ENCODE assay signal across 19 cellular contexts in genomic region chr2:137769406-137769805, GRCh38.
"Had no signal": no experiment of that assay in that cellular context is flagged by ENCODE, and none has a peak within 500 bp of the region (broad histone marks: within the 10 kb centered on the region; RNA-seq: fewer than 3 reads in every experiment).

No MANE protein-coding gene starts in this region.

- H3K36me3 ChIP-seq: esophagus squamous epithelium, gastrocnemius medialis, neutrophil, ovary, prostate gland, right atrium auricular region, spleen, thyroid gland had no signal

- H3K4me3 ChIP-seq: coronary artery, esophagus squamous epithelium, gastrocnemius medialis, ovary, prostate gland, right atrium auricular region, spleen, thyroid gland had no signal

- H3K4me1 ChIP-seq: esophagus squamous epithelium, gastrocnemius medialis, prostate gland, right atrium auricular region, spleen, thyroid gland had no signal

- H3K9me3 ChIP-seq: esophagus squamous epithelium, gastrocnemius medialis, neutrophil, ovary, prostate gland, right atrium auricular region, spleen, thyroid gland had no signal

- DNase-seq: activated CD4-positive, alpha-beta T cell treated with anti-CD3 and anti-CD28 coated beads, Interleukin-2, amount 10 ng/mL, durations not matched to agents 24 days and 14 days; activated CD8-positive, alpha-beta memory T cell treated with anti-CD3 and anti-CD28 coated beads, Interleukin-2, amount 10 ng/mL, durations not matched to agents 7 days and 5 days; activated CD8-positive, alpha-beta T cell treated with anti-CD3 and anti-CD28 coated beads for 36 hours; activated effector memory CD4-positive, alpha-beta T cell treated with anti-CD3 and anti-CD28 coated beads, Interleukin-2, amount 50 U/mL, for 16 hours; activated naive CD4-positive, alpha-beta T cell treated with anti-CD3 and anti-CD28 coated beads, Interleukin-2, amount 10 ng/mL, durations not matched to agents 7 days and 5 days; activated T-cell treated with anti-CD3 and anti-CD28 coated beads for 4 hours; cerebellar nuclear complex; esophagus squamous epithelium; gastrocnemius medialis; hypothalamus; ovary; spleen; stimulated activated CD4-positive, alpha-beta T cell treated with anti-CD3 and anti-CD28 coated beads, Interleukin-4, amount 100 ng/mL, for 24 hours; stimulated activated naive CD8-positive, alpha-beta T cell treated with anti-CD3 and anti-CD28 coated beads, Interleukin-15, Interleukin-2, amounts not matched to agents 100 U/mL and 50 U/mL, for 24 hours; thyroid gland had no signal

- H3K27ac ChIP-seq: coronary artery, esophagus squamous epithelium, gastrocnemius medialis, neutrophil, ovary, prostate gland, right atrium auricular region, spleen, thyroid gland had no signal

- H3K27me3 ChIP-seq: esophagus squamous epithelium, gastrocnemius medialis, neutrophil, ovary, right atrium auricular region, spleen, thyroid gland had no signal
